ENCODE assay signal across 1 cellular context in genomic region chr12:89597770-89598169, GRCh38.
TF ChIP-seq lines count a peak whose summit lies in the region.

No MANE protein-coding gene starts in this region.

TF ChIP-seq in GM12878, 131 proteins besides CTCF, POLR2A, EP300 and RAD21 (continued from another document and continues in another):
- TF ChIP-seq MTA2 (IDR thresholded peaks at IDR 0.05; ENCODE audit: low read depth) (peak; percentile 35; the same call in 1 of the 2 replicates), CUX1 (IDR thresholded peaks at IDR 0.05; ENCODE audit: insufficient replicate concordance, low read depth, low read length) (peak; percentile 91), BHLHE40 (IDR thresholded peaks at IDR 0.05; ENCODE audit: borderline replicate concordance in 1 of 2, low read depth in 2 of 2, low read length in 1 of 2) (no peak), SMARCA5 (IDR thresholded peaks at IDR 0.05) (no peak), ATF7 (IDR thresholded peaks at IDR 0.05; ENCODE audit: low read depth) (peak; percentile 77), RELB (IDR thresholded peaks at IDR 0.05; ENCODE audit: low read depth) (0 out of 2 replicates have a peak, but pooled peaks have one; percentile 38), NRF1 (conservative IDR thresholded peaks at IDR 0.05; ENCODE audit: low read depth, low read length) (no peak), MEF2A (IDR thresholded peaks at IDR 0.05; ENCODE audit: insufficient read depth, low read depth, low read length) (peak; percentile 43; the same call in 1 of the 2 replicates), SMAD1 (IDR thresholded peaks at IDR 0.05; ENCODE audit: low read depth, partially characterized antibody) (no peak), SREBF1 (IDR thresholded peaks at IDR 0.05; ENCODE audit: low read length) (no peak), SKIL (IDR thresholded peaks at IDR 0.05; ENCODE audit: low read depth, poor library complexity, severe bottlenecking) (no peak), PBX3 (IDR thresholded peaks at IDR 0.05; ENCODE audit: insufficient replicate concordance, low read depth, low read length) (no peak), MYC (IDR thresholded peaks at IDR 0.05; ENCODE audit: insufficient read depth, insufficient read length, insufficient replicate concordance, low read length, severe bottlenecking) (no peak), FOXM1 (IDR thresholded peaks at IDR 0.05; ENCODE audit: low read depth, low read length) (peak; percentile 65; the same call in 1 of the 2 replicates), EGR1 (IDR thresholded peaks at IDR 0.05; ENCODE audit: borderline replicate concordance in 1 of 2, low read depth in 2 of 2, low read length in 2 of 2) (no peak), PAX8 (IDR thresholded peaks at IDR 0.05) (no peak), BACH1 (IDR thresholded peaks at IDR 0.05; ENCODE audit: borderline replicate concordance) (no peak), BCLAF1 (IDR thresholded peaks at IDR 0.05) (no peak), ZNF217 (IDR thresholded peaks at IDR 0.05) (no peak), ZBTB40 (IDR thresholded peaks at IDR 0.05; ENCODE audit: borderline replicate concordance) (no peak), BRCA1 (IDR thresholded peaks at IDR 0.05; ENCODE audit: low read depth, low read length) (no peak), HCFC1 (IDR thresholded peaks at IDR 0.05; ENCODE audit: low read length) (no peak), MXI1 (IDR thresholded peaks at IDR 0.05; ENCODE audit: low read depth, low read length) (peak; percentile 19; the same call in 1 of the 2 replicates), IRF3 (IDR thresholded peaks at IDR 0.05) (no peak), E2F4 (IDR thresholded peaks at IDR 0.05; ENCODE audit: low read depth, low read length) (no peak), CBX3 (IDR thresholded peaks at IDR 0.05; ENCODE audit: borderline replicate concordance, low read depth) (no peak), ZNF384 (IDR thresholded peaks at IDR 0.05; ENCODE audit: borderline replicate concordance, low read depth, low read length) (peak; percentile 95), IKZF2 (IDR thresholded peaks at IDR 0.05) (0 out of 4 replicates have a peak, but pooled peaks of 1 of the 2 experiments have one; percentile 20), NFIC (IDR thresholded peaks at IDR 0.05; ENCODE audit: low read depth, low read length) (peak; percentile 94), HSF1 (IDR thresholded peaks at IDR 0.05; ENCODE audit: low read depth, low read length) (no peak), STAT3 (IDR thresholded peaks at IDR 0.05; ENCODE audit: low read depth, low read length) (no peak), POLR2AphosphoS5 (IDR thresholded peaks at IDR 0.05; ENCODE audit: low read length) (no peak), SREBF2 (IDR thresholded peaks at IDR 0.05; ENCODE audit: low read length) (no peak), RUNX3 (IDR thresholded peaks at IDR 0.05; ENCODE audit: low read length) (peak; percentile 97), CREB1 (IDR thresholded peaks at IDR 0.05; ENCODE audit: low read depth) (0 out of 2 replicates have a peak, but pooled peaks have one; percentile 1), CBFB (IDR thresholded peaks at IDR 0.05; ENCODE audit: low read depth) (peak; percentile 76), BCL11A (IDR thresholded peaks at IDR 0.05; ENCODE audit: low read depth, low read length) (0 out of 2 replicates have a peak, but pooled peaks have one; percentile 28), POLR2AphosphoS2 (IDR thresholded peaks at IDR 0.05; ENCODE audit: low read depth, low read length) (no peak), EZH2 (IDR thresholded peaks at IDR 0.05; ENCODE audit: borderline replicate concordance, control insufficient read depth, low read depth, low read length) (no peak)
